Comparison of ENCODE assay signal across 8 cellular contexts in the genomic region with DNA sequence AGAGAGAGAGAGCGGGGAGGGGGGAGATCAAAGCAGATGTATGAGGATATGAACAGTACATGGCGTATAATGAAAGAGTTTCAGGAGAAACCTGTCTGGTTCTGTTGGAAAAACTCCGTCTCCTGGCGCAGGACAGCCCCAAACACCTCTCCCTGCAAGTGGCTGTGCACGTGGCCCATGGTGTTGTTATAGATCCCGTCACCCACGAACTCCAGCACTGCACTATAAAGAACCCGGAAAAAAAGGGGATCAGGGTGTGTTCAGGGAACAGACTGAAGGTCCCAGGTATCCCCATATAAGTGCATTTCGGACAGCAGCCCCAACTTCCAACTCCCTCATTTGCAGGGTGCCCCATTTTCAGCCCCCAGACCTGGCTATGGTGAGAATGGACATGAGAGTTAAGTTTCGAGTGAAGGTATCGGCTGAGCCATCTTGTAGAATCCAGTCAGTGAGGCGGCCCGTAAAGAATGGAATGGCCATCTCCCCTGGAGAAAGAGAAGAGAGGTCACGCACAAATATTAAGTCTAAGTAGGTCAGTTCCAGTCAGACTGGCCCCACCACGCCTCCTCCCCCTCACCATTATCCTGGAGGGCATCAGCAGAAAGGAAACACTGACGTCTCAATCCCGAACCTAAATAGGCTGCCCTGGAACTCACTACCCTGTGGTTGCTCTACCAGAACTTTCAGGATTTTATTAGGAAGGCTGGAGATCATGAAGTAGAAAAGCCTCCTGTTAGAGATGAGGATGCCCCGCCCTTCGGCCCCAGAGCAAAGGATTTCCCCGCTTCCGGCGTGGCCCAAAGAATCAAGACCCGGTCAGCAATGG. TPM values are rescaled to one million over a fixed set of nuclear protein-coding genes. Genes with fewer than 3 reads are reported as not detected.
DNase-seq lines count a peak whose midpoint lies in the region; ATAC-seq, FAIRE-seq and TF ChIP-seq lines count a peak whose summit lies in the region.

No MANE protein-coding gene starts in this region.

- intact Hi-C loops in CD4-positive, alpha-beta T cell (cut with DNase I, micrococcal nuclease) = loop anchor here in 1 of 2 experiments (5.0 to 10.0 kb wide), 2 partner anchors 655 to 727 kb away; a partner anchor contains a TSS
- intact Hi-C loops in lower leg skin (cut with DNase I; ENCODE audit: low total_unique reads) = no loop called here

- no peaks in the 10 kb centered on the region for H3K27me3 ChIP-seq in CD4-positive, alpha-beta T cell (ENCODE audit: control insufficient read depth, insufficient read depth, low read length)
- H3K27me3 ChIP-seq in bronchial epithelial cell (ENCODE audit: control insufficient read depth, insufficient read depth, low read length) (no peaks in the 10 kb centered on the region), thoracic aorta (replicated peaks; ENCODE audit: insufficient read depth) (no peaks in the 10 kb centered on the region)

- H3K9me3 ChIP-seq in CD4-positive, alpha-beta T cell (ENCODE audit: control insufficient read depth, low read length) = no peaks in the 10 kb centered on the region
- no peaks in the 10 kb centered on the region for H3K9me3 ChIP-seq in thoracic aorta

- H3K4me3 Mint-ChIP-seq in CD4-positive, alpha-beta T cell = peak overlapping the region; percentile 98

- peaks cover 88% of the 10 kb centered on the region for H3K4me1 Mint-ChIP-seq in CD4-positive, alpha-beta T cell (ENCODE audit: low read depth)

- no peaks in the 10 kb centered on the region for H3K27me3 Mint-ChIP-seq in CD4-positive, alpha-beta T cell

- FAIRE-seq in bronchial epithelial cell (lab: Jason Lieb, UNC) = no peak

- TF ChIP-seq CTCF in CD4-positive, alpha-beta T cell (IDR thresholded peaks at IDR 0.05) = no peak
- no peak for TF ChIP-seq CTCF in bronchial epithelial cell (IDR thresholded peaks at IDR 0.05; ENCODE audit: insufficient read depth, low read length, severe bottlenecking)
- TF ChIP-seq CTCF in lower leg skin (IDR thresholded peaks at IDR 0.05) = no peak
- TF ChIP-seq CTCF in thoracic aorta (IDR thresholded peaks at IDR 0.05) = no peak

- peak in 2 of 10 experiments; percentile 14 to 26 for DNase-seq in CD4-positive, alpha-beta T cell
- peak; percentile 61 for DNase-seq in M059J (ENCODE audit: low read depth)
- no peak for DNase-seq in bronchial epithelial cell (ENCODE audit: low read depth)
- no peak for DNase-seq in lower leg skin (ENCODE audit: low spot score in 2 of 2)
- DNase-seq in thoracic aorta (ENCODE audit: low spot score) = no peak
- DNase-seq in NCI-H345 treated with DMSO at 0.1 percent for 48 hours (lab: John Stamatoyannopoulos, UW; ENCODE audit: unreplicated experiment) = no peak
- DNase-seq in GDM1 (lab: John Stamatoyannopoulos, UW) = no peak

- H3K4me3 ChIP-seq in bronchial epithelial cell (ENCODE audit: low read depth, low read length) (peak overlapping the region; percentile 80), lower leg skin (ENCODE audit: low read depth, poor library complexity, severe bottlenecking) (peak overlapping the region; percentile 90), thoracic aorta (peak overlapping the region; percentile 78)

- peaks cover 15% of the 10 kb centered on the region for H3K36me3 ChIP-seq in bronchial epithelial cell (ENCODE audit: control insufficient read depth, insufficient read depth, low read length)
- H3K36me3 ChIP-seq in thoracic aorta = peaks cover 19% of the 10 kb centered on the region

- POLR2A ChIA-PET in CD4-positive, alpha-beta T cell (lab: Charles Lee) = interaction anchor here (1.5 to 9.3 kb wide), 5 partner anchors 10 to 118 kb away, joined by 11 to 901 read pairs (median 118); a partner anchor contains a TSS

- H3K4me1 ChIP-seq in thoracic aorta (ENCODE audit: control insufficient read depth in 1 of 2, low read depth in 2 of 2) = peaks cover 17 to 25% of the 10 kb centered on the region in 2 donors

- CTCF ChIA-PET in CD4-positive, alpha-beta T cell (lab: Charles Lee) = interaction anchor here (1.1 to 7.8 kb wide), 6 partner anchors 7 to 119 kb away, joined by 5 to 288 read pairs (median 48); a partner anchor contains a TSS

- WGBS in lower leg skin, 2 donors = 34 to 35% methylated on average over 23 of the region's 23 CpGs

- TF ChIP-seq POLR2A in lower leg skin (IDR thresholded peaks at IDR 0.05) = no peak

- H3K27ac Mint-ChIP-seq in CD4-positive, alpha-beta T cell = peak overlapping the region; percentile 99

- H3K27ac ChIP-seq in CD4-positive, alpha-beta T cell (ENCODE audit: low read depth, low read length) = peak overlapping the region; percentile 100
- H3K27ac ChIP-seq in thoracic aorta = peak overlapping the region; percentile 88 to 91

- H3K9me3 Mint-ChIP-seq in CD4-positive, alpha-beta T cell = no peaks in the 10 kb centered on the region

- ATAC-seq in CD4-positive, alpha-beta T cell (ENCODE audit: poor library complexity) = no peak
- ATAC-seq in thoracic aorta (ENCODE audit: insufficient number of reproducible peaks, low FRiP score, low read depth) (no peak), HG03045 (IDR thresholded peaks at IDR 0.05; ENCODE audit: unreplicated experiment) (no peak)

- H3K36me3 Mint-ChIP-seq in CD4-positive, alpha-beta T cell (ENCODE audit: low read depth) = peaks cover 95% of the 10 kb centered on the region

RNA-seq across cellular contexts. Expression of a gene that starts 1.3 kb away (rescaled TPM):
- 10 to 100 TPM; 91.5 to 93.9 TPM for total RNA-seq in CD4-positive, alpha-beta T cell
- total RNA-seq in M059J (2014; rRNA removed; shearing (Covaris generic)) = 356 and 472 TPM in 2 replicates
- 27.7 and 28.2 TPM in 2 replicates for total RNA-seq in bronchial epithelial cell
- 100 to 1,000 TPM in 3 of 4 donors, 10 to 100 TPM in 1; 90.7 to 113 (median 105) TPM for total RNA-seq in lower leg skin
- 10 to 100 TPM; 41.6 to 46.9 TPM for total RNA-seq in thoracic aorta

RNA-seq across cellular contexts. Expression of a gene that starts 1.8 kb away (rescaled TPM):
- 10 to 100 TPM; 37.2 to 38.4 TPM for total RNA-seq in CD4-positive, alpha-beta T cell
- total RNA-seq in M059J (2014; rRNA removed; shearing (Covaris generic)) = 339 and 412 TPM in 2 replicates
- total RNA-seq in bronchial epithelial cell (0.53 and 1.2 TPM in 2 replicates), lower leg skin (10 to 100 TPM; 25.4 to 29.9 (median 28.1) TPM), thoracic aorta (10 to 100 TPM; 24.2 to 25.7 TPM)

RNA-seq across cellular contexts. Expression of a gene that starts 8.4 kb away (rescaled TPM):
- 100 to 1,000 TPM; 120 to 121 TPM for total RNA-seq in CD4-positive, alpha-beta T cell
- total RNA-seq in M059J (2014; rRNA removed; shearing (Covaris generic)) = 350 and 427 TPM in 2 replicates
- total RNA-seq in bronchial epithelial cell = 19.5 and 22.9 TPM in 2 replicates
- 10 to 100 TPM; 38.9 to 63.9 (median 50.3) TPM for total RNA-seq in lower leg skin
- 10 to 100 TPM; 28.4 to 43.3 TPM for total RNA-seq in thoracic aorta

RNA-seq across cellular contexts. Expression of a gene that starts 13.7 kb away (rescaled TPM):
- total RNA-seq in CD4-positive, alpha-beta T cell = 100 to 1,000 TPM; 165 to 171 TPM
- total RNA-seq in M059J (2014; rRNA removed; shearing (Covaris generic)) = 45.6 and 67.8 TPM in 2 replicates
- total RNA-seq in bronchial epithelial cell (25.0 and 43.1 TPM in 2 replicates), lower leg skin (10 to 100 TPM; 13.6 to 23.3 (median 15.6) TPM), thoracic aorta (10 to 100 TPM in 1 of 2 donors, 1 to 10 TPM in 1; 9.6 to 17.3 TPM)

RNA-seq across cellular contexts. Expression of a gene that starts 35.4 kb away (rescaled TPM):
- 1 to 10 TPM; 2.9 to 3.2 TPM for total RNA-seq in CD4-positive, alpha-beta T cell
- total RNA-seq in M059J (2014; rRNA removed; shearing (Covaris generic)) = 5.7 and 6.3 TPM in 2 replicates
- total RNA-seq in bronchial epithelial cell (0.26 and 3.2 TPM in 2 replicates), lower leg skin (1 to 10 TPM; 1.7 to 3.3 (median 2.1) TPM), thoracic aorta (under 1 TPM in 1 of 2 donors, not detected in 1; 0.54 TPM)

Comparison
In these comparisons a context has a peak if more than half of its experiments do, and no peak if none do; other contexts are left out.
1. RNA of a gene that starts 1.8 kb away (total RNA-seq): 339 to 412 TPM in M059J, 37.2 to 38.4 TPM in CD4-positive, alpha-beta T cell, 25.4 to 29.9 TPM in lower leg skin and 24.2 to 25.7 TPM in thoracic aorta; 0.53 to 1.2 TPM in bronchial epithelial cell; every median in the first group is over 10 times any median in the second.
2. Peak in every context shown above with its lines, with median percentiles within 50 percentile points of each other: H3K4me3 ChIP-seq.